ENCODE assay signal across 20 cellular contexts in the genomic region with DNA sequence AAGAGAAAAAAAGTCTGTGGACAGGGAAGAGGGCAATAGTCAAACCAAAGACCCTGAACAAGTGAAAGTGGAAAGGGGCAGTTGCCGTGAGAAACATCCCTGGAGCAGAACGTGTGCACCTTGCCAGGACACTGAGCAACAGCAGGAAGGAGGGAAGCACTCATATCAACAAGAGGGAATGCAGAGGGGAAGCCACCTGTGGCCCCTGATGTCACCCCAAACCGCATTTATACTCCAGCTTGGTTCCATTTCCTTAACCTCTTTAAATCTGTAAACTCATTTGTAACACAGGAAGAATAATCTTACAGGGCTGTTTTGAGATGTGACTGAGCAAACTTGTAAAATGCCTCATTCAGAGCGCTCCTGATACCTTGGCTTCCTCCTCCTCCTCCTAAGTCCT.
DNase-seq lines count a peak whose midpoint lies in the region; ATAC-seq and TF ChIP-seq lines count a peak whose summit lies in the region.
"Had no signal": no experiment of that assay in that cellular context is flagged by ENCODE, and none has a peak within 500 bp of the region (broad histone marks: within the 10 kb centered on the region; RNA-seq: fewer than 3 reads in every experiment).

No MANE protein-coding gene starts in this region.

- ATAC-seq in esophagus mucosa (no peak), GM18868 (IDR thresholded peaks at IDR 0.05; ENCODE audit: unreplicated experiment) (no peak)
- ATAC-seq: A549; CD8-positive, alpha-beta T cell; HCT116; HepG2 had no signal

- no peak overlapping the region for H3K9ac ChIP-seq in BLaER1
- H3K9ac ChIP-seq: GM23248 had no signal

- no peak overlapping the region for H3K4me3 ChIP-seq in BLaER1
- no peak overlapping the region for H3K4me3 ChIP-seq in Jurkat, Clone E6-1 (ENCODE audit: low read length)
- no peak overlapping the region for H3K4me3 ChIP-seq in WERI-Rb-1 (ENCODE audit: low read depth, low read length)
- H3K4me3 ChIP-seq: A549, GM23248 had no signal

- H3K4me2 ChIP-seq in BLaER1, result peak overlapping the region; percentile 64
- H3K4me2 ChIP-seq: A549 had no signal

- peak; percentile 66 for DNase-seq in Jurkat, Clone E6-1 (ENCODE audit: low read depth, low spot score)
- peak; percentile 8 for DNase-seq in UCSD-AML1 (lab: John Stamatoyannopoulos, UW; ENCODE audit: unreplicated experiment)
- DNase-seq in kidney tubule cell (ENCODE audit: low spot score), result peak; percentile 6
- no peak for DNase-seq in globus pallidus (ENCODE audit: low spot score)
- DNase-seq in WERI-Rb-1, result no peak
- DNase-seq: AML-193; Calu3; CD8-positive, alpha-beta T cell; DMS79 treated with DMSO at 0.1 percent for 48 hours; GF-D8; GM23248; H7; HFFc6 had no signal

- H3K27me3 ChIP-seq in BLaER1 (no peaks in the 10 kb centered on the region), WERI-Rb-1 (ENCODE audit: insufficient read depth, low read depth, severe bottlenecking) (no peaks in the 10 kb centered on the region)

- H3K27ac ChIP-seq in BLaER1 (0 out of 2 replicates have a peak overlapping the region, but pooled peaks have one; percentile 20), WERI-Rb-1 (no peak overlapping the region)
- H3K27ac ChIP-seq: 22Rv1, A549, GM23248 had no signal

- no peak for TF ChIP-seq CTCF in WERI-Rb-1 (IDR thresholded peaks at IDR 0.05; ENCODE audit: low read depth, low read length)

- H3K9me3 ChIP-seq in BLaER1, result 0 out of 2 replicates have a peak, but pooled peaks cover 5% of the 10 kb centered on the region
- H3K9me3 ChIP-seq in WERI-Rb-1 (ENCODE audit: severe bottlenecking), result no peaks in the 10 kb centered on the region
- H3K9me3 ChIP-seq: A549 had no signal

- H3K36me3 ChIP-seq in BLaER1, result no peaks in the 10 kb centered on the region
- H3K36me3 ChIP-seq in WERI-Rb-1, result no peaks in the 10 kb centered on the region

- peaks cover 53% of the 10 kb centered on the region for H3K4me1 ChIP-seq in BLaER1
- H3K4me1 ChIP-seq: A549 had no signal

- no peaks in the 10 kb centered on the region for H4K20me1 ChIP-seq in BLaER1

Comparison
In these comparisons a context has a peak if more than half of its experiments do, and no peak if none do; other contexts are left out.
1. DNase-seq: peak in Jurkat, Clone E6-1 (single experiment), UCSD-AML1 (single experiment) and kidney tubule cell (single experiment); none in globus pallidus (single experiment) and WERI-Rb-1 (single experiment).